8 cellular contexts compared by ENCODE assay signal in the genomic region with DNA sequence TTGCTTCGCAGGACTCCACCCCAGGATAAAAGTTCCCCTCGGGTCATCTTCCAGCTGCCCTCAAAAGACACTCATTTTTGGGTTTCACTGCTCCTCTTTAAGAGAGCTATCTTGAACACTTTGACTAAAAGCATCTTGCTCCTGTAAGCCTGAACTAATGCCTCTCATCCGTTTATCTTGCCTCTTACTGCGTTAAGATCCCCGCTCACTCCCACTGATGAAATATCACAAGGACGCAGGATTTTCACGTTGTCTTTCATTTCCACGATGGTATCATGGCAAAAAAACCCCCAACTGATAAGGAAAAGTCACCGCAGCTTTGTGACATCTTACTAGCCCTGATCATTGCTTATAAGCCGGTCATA. TPM values are rescaled to one million over a fixed set of nuclear protein-coding genes. Genes with fewer than 3 reads are reported as not detected.
A peak's percentile ranks its signal among the peaks of the same experiment; 100 is the strongest.
DNase-seq lines count a peak whose midpoint lies in the region; ATAC-seq, FAIRE-seq and TF ChIP-seq lines count a peak whose summit lies in the region.

No MANE protein-coding gene starts in this region.

- H3K27me3 ChIP-seq in adrenal gland (no peaks in the 10 kb centered on the region), left lung (peaks cover 0 to 3% of the 10 kb centered on the region in 2 donors), thyroid gland (no peaks in the 10 kb centered on the region)

- H3K4me1 ChIP-seq in adrenal gland (replicated peaks in 1 of 2) = peaks cover 0 to under 1% of the 10 kb centered on the region in 2 donors
- peaks cover 0 to 28% of the 10 kb centered on the region in 2 donors for H3K4me1 ChIP-seq in left lung
- H3K4me1 ChIP-seq in thyroid gland = no peaks in the 10 kb centered on the region

- TF ChIP-seq CTCF in adrenal gland (IDR thresholded peaks at IDR 0.05) = no peak
- no peak for TF ChIP-seq CTCF in left lung (IDR thresholded peaks at IDR 0.05)
- no peak for TF ChIP-seq CTCF in thyroid gland (IDR thresholded peaks at IDR 0.05)

- H3K27ac Mint-ChIP-seq in activated CD4-positive, alpha-beta T cell treated with anti-CD3 and anti-CD28 coated beads, Interleukin-2, amount 10 ng/mL, durations not matched to agents 7 days and 5 days = peak overlapping the region; percentile 91

- H3K4me3 ChIP-seq in adrenal gland (peak overlapping the region in 3 of 4 donors; percentile 25 to 71 (median 67)), left lung (peak overlapping the region; percentile 38 to 73), thyroid gland (replicated peaks in 1 of 3) (peak overlapping the region; percentile 24 to 47 (median 47))

- intact Hi-C loops in adrenal gland (cut with DNase I) = no loop called here
- intact Hi-C loops in left lung (cut with DNase I) = no loop called here
- intact Hi-C loops in thyroid gland (cut with DNase I) = loop anchor here (10.0 kb wide), 1 partner anchor 121 kb away; no protein-coding TSS in a partner anchor

- DNase-seq in activated CD4-positive, alpha-beta T cell treated with anti-CD3 and anti-CD28 coated beads, Interleukin-2, amount 10 ng/mL, durations not matched to agents 7 days and 5 days = no peak
- DNase-seq in activated CD4-positive, alpha-beta T cell treated with anti-CD3 and anti-CD28 coated beads, Interleukin-2, amount 50 U/mL, for 1 hour = no peak
- peak in 1 of 7 donors; percentile 21 for DNase-seq in adrenal gland
- no peak for DNase-seq in left lung
- DNase-seq in thyroid gland = no peak
- no peak for DNase-seq in NCI-H526 (lab: John Stamatoyannopoulos, UW)
- no peak for DNase-seq in RCC 7860 (ENCODE audit: low spot score)
- no peak for DNase-seq in NCI-H446 (lab: John Stamatoyannopoulos, UW)

- POLR2A ChIA-PET in activated CD4-positive, alpha-beta T cell treated with anti-CD3 and anti-CD28 coated beads, Interleukin-2, amount 10 ng/mL, durations not matched to agents 7 days and 5 days (lab: Charles Lee) = no interaction called here

- ATAC-seq in left lung = no peak

- peaks cover 30% of the 10 kb centered on the region for H3K4me1 Mint-ChIP-seq in activated CD4-positive, alpha-beta T cell treated with anti-CD3 and anti-CD28 coated beads, Interleukin-2, amount 10 ng/mL, durations not matched to agents 7 days and 5 days

- CTCF ChIA-PET in activated CD4-positive, alpha-beta T cell treated with anti-CD3 and anti-CD28 coated beads, Interleukin-2, amount 10 ng/mL, durations not matched to agents 7 days and 5 days (lab: Charles Lee) = interaction anchor here (0.5 to 1.7 kb wide), 3 partner anchors 21 to 67 kb away, joined by 3 to 5 read pairs (median 4); no protein-coding TSS in a partner anchor

- peaks cover 11% of the 10 kb centered on the region for H3K36me3 Mint-ChIP-seq in activated CD4-positive, alpha-beta T cell treated with anti-CD3 and anti-CD28 coated beads, Interleukin-2, amount 10 ng/mL, durations not matched to agents 7 days and 5 days (ENCODE audit: low read depth)

- H3K27ac ChIP-seq in adrenal gland (peak overlapping the region; percentile 46 to 89 (median 80)), left lung (peak overlapping the region; percentile 75 to 94), thyroid gland (peak overlapping the region in 2 of 3 donors; percentile 44 to 76)

- H3K27me3 Mint-ChIP-seq in activated CD4-positive, alpha-beta T cell treated with anti-CD3 and anti-CD28 coated beads, Interleukin-2, amount 10 ng/mL, durations not matched to agents 7 days and 5 days = no peaks in the 10 kb centered on the region

- 8 to 41% (median 21%) methylated on average over 9 to 10 of the region's 10 CpGs for whole genome bisulfite sequencing in adrenal gland, 4 donors
- WGBS in thyroid gland, 2 donors = 20 to 23% methylated on average over 8 to 9 of the region's 10 CpGs

- no peak for FAIRE-seq in RCC 7860 (lab: Jason Lieb, UNC)

- H3K36me3 ChIP-seq in adrenal gland (replicated peaks in 1 of 2) = no peaks in the 10 kb centered on the region
- no peaks in the 10 kb centered on the region for H3K36me3 ChIP-seq in left lung
- H3K36me3 ChIP-seq in thyroid gland = no peaks in the 10 kb centered on the region

- no peak for TF ChIP-seq POLR2A in adrenal gland (IDR thresholded peaks at IDR 0.05)
- TF ChIP-seq POLR2A in thyroid gland (IDR thresholded peaks at IDR 0.05) = no peak

- H3K9me3 ChIP-seq in adrenal gland (replicated peaks in 1 of 3) (no peaks in the 10 kb centered on the region), left lung (no peaks in the 10 kb centered on the region), thyroid gland (no peaks in the 10 kb centered on the region)

- peak overlapping the region; percentile 94 for H3K4me3 Mint-ChIP-seq in activated CD4-positive, alpha-beta T cell treated with anti-CD3 and anti-CD28 coated beads, Interleukin-2, amount 10 ng/mL, durations not matched to agents 7 days and 5 days

- no peaks in the 10 kb centered on the region for H3K9me3 Mint-ChIP-seq in activated CD4-positive, alpha-beta T cell treated with anti-CD3 and anti-CD28 coated beads, Interleukin-2, amount 10 ng/mL, durations not matched to agents 7 days and 5 days

RNA-seq across cellular contexts. Expression of gene ACSL4, which starts 0.6 kb away (rescaled TPM):
- 10 to 100 TPM; 34.5 to 40.4 TPM for total RNA-seq in activated CD4-positive, alpha-beta T cell treated with anti-CD3 and anti-CD28 coated beads, Interleukin-2, amount 10 ng/mL, durations not matched to agents 7 days and 5 days
- total RNA-seq in adrenal gland (100 to 1,000 TPM in 5 of 8 donors, 10 to 100 TPM in 3; 78.3 to 179 (median 118) TPM), left lung (10 to 100 TPM; 87.7 to 93.9 TPM), thyroid gland (10 to 100 TPM; 38.4 to 62.9 (median 46.9) TPM)
- polyA plus RNA-seq in adrenal gland = 100 to 1,000 TPM in 1 of 3 donors, 10 to 100 TPM in 2; 16.9 to 192 (median 31.8) TPM
